ENCODE assay signal across 8 cellular contexts in the genomic region with DNA sequence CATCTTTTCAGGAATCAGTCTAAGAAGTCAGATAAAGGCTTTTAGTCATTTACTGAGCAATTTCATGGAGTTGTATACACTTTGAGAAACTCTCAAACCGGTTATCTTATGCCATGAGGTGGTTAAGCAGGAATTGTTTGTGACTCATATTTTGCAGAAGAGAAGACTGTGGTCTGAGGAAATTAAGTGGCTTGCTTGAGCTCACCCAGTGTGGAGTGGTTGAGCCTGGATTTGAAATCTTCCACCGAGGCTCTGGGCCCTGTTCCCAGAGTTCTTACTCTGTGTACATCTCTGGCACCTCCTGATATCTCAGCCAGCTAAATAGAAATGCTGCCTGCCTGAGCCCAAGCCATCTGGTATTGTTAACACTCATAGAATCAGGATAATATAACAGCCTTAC. TPM values are rescaled to one million over a fixed set of nuclear protein-coding genes. Genes with fewer than 3 reads are reported as not detected.
A peak's percentile ranks its signal among the peaks of the same experiment; 100 is the strongest.
DNase-seq lines count a peak whose midpoint lies in the region; ATAC-seq and TF ChIP-seq lines count a peak whose summit lies in the region.
"Had no signal": no experiment of that assay in that cellular context is flagged by ENCODE, and none has a peak within 500 bp of the region (broad histone marks: within the 10 kb centered on the region; RNA-seq: fewer than 3 reads in every experiment).

No MANE protein-coding gene starts in this region.

- no peak for TF ChIP-seq POLR2A in sigmoid colon (IDR thresholded peaks at IDR 0.05)

- peaks cover 18% of the 10 kb centered on the region for H3K4me1 ChIP-seq in PC-3 (ENCODE audit: insufficient read depth, low read length)
- H3K4me1 ChIP-seq in sigmoid colon = peaks cover 0 to 13% (median 6%) of the 10 kb centered on the region in 4 donors

- H3K36me3 ChIP-seq in PC-3 (ENCODE audit: low read depth, low read length) = no peaks in the 10 kb centered on the region
- no peaks in the 10 kb centered on the region for H3K36me3 ChIP-seq in sigmoid colon

- DNase-seq in H4 (ENCODE audit: low spot score) = peak; percentile 94
- DNase-seq in PC-3 = peak; percentile 95
- DNase-seq in fibroblast of mammary gland (ENCODE audit: low read depth) = peak; percentile 92
- DNase-seq in sigmoid colon = peak; percentile 81
- DNase-seq in DMS79 treated with DMSO at 0.1 percent for 48 hours (lab: John Stamatoyannopoulos, UW) = no peak
- DNase-seq: NCI-H82 had no signal

- peak overlapping the region; percentile 57 for H3K4me2 ChIP-seq in PC-3 (ENCODE audit: low read length)

- TF ChIP-seq CTCF in PC-3 (conservative IDR thresholded peaks at IDR 0.05; ENCODE audit: low read depth, low read length) (no peak), fibroblast of mammary gland (conservative IDR thresholded peaks at IDR 0.05; ENCODE audit: control insufficient read depth, insufficient read depth, low read depth, low read length) (no peak), sigmoid colon (IDR thresholded peaks at IDR 0.05) (no peak)

- H3K27me3 ChIP-seq in PC-3 (ENCODE audit: low read length) (no peaks in the 10 kb centered on the region), sigmoid colon (no peaks in the 10 kb centered on the region)

- peak overlapping the region; percentile 10; the same call in 1 of the 2 replicates for H3K4me3 ChIP-seq in PC-3 (ENCODE audit: low read length)
- no peak overlapping the region for H3K4me3 ChIP-seq in fibroblast of mammary gland (ENCODE audit: control insufficient read depth, low read depth, low read length)
- H3K4me3 ChIP-seq in sigmoid colon = no peak overlapping the region

- no peaks in the 10 kb centered on the region for H4K20me1 ChIP-seq in PC-3 (ENCODE audit: low read length)

- peak; percentile 95 for ATAC-seq in PC-3
- ATAC-seq in GM19395 (IDR thresholded peaks at IDR 0.05; ENCODE audit: unreplicated experiment) = no peak
- no peak for ATAC-seq in GM21528 (IDR thresholded peaks at IDR 0.05; ENCODE audit: low FRiP score, unreplicated experiment)

- no TSS peak for BruUV-seq in PC-3 (replicated peaks; lab: Mats Ljungman, UMichigan)

- H2AFZ ChIP-seq in PC-3 (ENCODE audit: low read length) = peak overlapping the region; percentile 43

- no peaks in the 10 kb centered on the region for H3K9me3 ChIP-seq in PC-3 (ENCODE audit: low read length)
- H3K9me3 ChIP-seq in sigmoid colon = no peaks in the 10 kb centered on the region

- no peak for TF ChIP-seq EP300 in sigmoid colon (IDR thresholded peaks at IDR 0.05)

- no peaks in the 10 kb centered on the region for H3K9me2 ChIP-seq in PC-3 (replicated peaks; ENCODE audit: low read length)

- CTCF ChIA-PET in PC-3 (lab: Charles Lee) = no interaction called here

- intact Hi-C loops in PC-3 (cut with micrococcal nuclease) = no loop called here
- intact Hi-C loops in sigmoid colon (cut with DNase I) = loop anchor here (10.0 kb wide), 1 partner anchor 132 kb away; no protein-coding TSS in a partner anchor

- WGBS in sigmoid colon, 2 donors = 53 to 59% methylated on average over 2 of the region's 2 CpGs

- H3K27ac ChIP-seq in PC-3 (ENCODE audit: low read length) (peak overlapping the region; percentile 46), sigmoid colon (peak overlapping the region in 3 of 4 donors; percentile 28 to 62 (median 61))

- POLR2A ChIA-PET in PC-3 (lab: Charles Lee; ENCODE audit: unreplicated experiment) = no interaction called here

- no peaks in the 10 kb centered on the region for H3F3A ChIP-seq in PC-3 (ENCODE audit: low read length, unreplicated experiment)

- H3K9ac ChIP-seq in PC-3 (ENCODE audit: low read length) = no peak overlapping the region

- no peaks in the 10 kb centered on the region for H3K79me2 ChIP-seq in PC-3 (ENCODE audit: low read length)

RNA-seq across cellular contexts. Expression of gene BCL6, which starts 37.8 kb away (rescaled TPM):
- total RNA-seq in H4 (2014; rRNA removed; shearing (Covaris generic)) = 5.8 and 9.0 TPM in 2 replicates
- total RNA-seq in PC-3 (2014; rRNA removed) (7.7 and 11.8 TPM in 2 replicates), sigmoid colon (100 to 1,000 TPM in 1 of 4 donors, 10 to 100 TPM in 3; 51.4 to 233 (median 80.7) TPM)
- polyA plus RNA-seq in sigmoid colon = 10 to 100 TPM in 1 of 3 donors, 1 to 10 TPM in 2; 4.9 to 30.6 (median 7.2) TPM
